ENCODE assay signal across 29 cellular contexts in genomic region chr3:51630513-51630912, GRCh38.
"Had no signal": no experiment of that assay in that cellular context is flagged by ENCODE, and none has a peak within 500 bp of the region (broad histone marks: within the 10 kb centered on the region; RNA-seq: fewer than 3 reads in every experiment).

No MANE protein-coding gene starts in this region.

- H3K4me3 ChIP-seq: ascending aorta, breast epithelium, esophagus muscularis mucosa, gastroesophageal sphincter, heart right ventricle had no signal

- H3K9me3 ChIP-seq: ascending aorta, breast epithelium, esophagus muscularis mucosa, gastroesophageal sphincter, heart right ventricle had no signal

- H3K27ac ChIP-seq: ascending aorta, breast epithelium, esophagus muscularis mucosa, foreskin keratinocyte, gastroesophageal sphincter, heart right ventricle, WERI-Rb-1 had no signal

- DNase-seq: activated B cell treated with CpG ODN at 0.5 μM for 24 hours; activated CD4-positive, alpha-beta T cell treated with anti-CD3 and anti-CD28 coated beads for 48 hours; activated CD4-positive, alpha-beta T cell treated with anti-CD3 and anti-CD28 coated beads, Interleukin-2, amount 50 U/mL, for 1 hour; activated CD4-positive, alpha-beta T cell treated with anti-CD3 and anti-CD28 coated beads, Interleukin-2, amount 50 U/mL, for 48 hours; activated CD8-positive, alpha-beta memory T cell treated with anti-CD3 and anti-CD28 coated beads, Interleukin-2, amount 50 U/mL, for 48 hours; activated gamma-delta T cell; activated naive CD4-positive, alpha-beta T cell; activated naive CD4-positive, alpha-beta T cell treated with anti-CD3 and anti-CD28 coated beads, Interleukin-2, amount 10 ng/mL, durations not matched to agents 7 days and 5 days; activated naive CD8-positive, alpha-beta T cell treated with anti-CD3 and anti-CD28 coated beads, Interleukin-2, amount 10 ng/mL, durations not matched to agents 7 days and 5 days; activated T-cell treated with anti-CD3 and anti-CD28 coated beads for 4 hours; activated T-cell treated with anti-CD3 and anti-CD28 coated beads, Interleukin-2, amount 50 U/mL, for 24 hours; activated T-cell treated with anti-CD3 and anti-CD28 coated beads, Interleukin-2, amount 50 U/mL, for 72 hours; cortex of kidney; effector CD8-positive, alpha-beta T cell; endodermal cell; erythroblast; foreskin keratinocyte; heart right ventricle; SW 1271; T-cell; T1000; WERI-Rb-1 had no signal

- H3K4me1 ChIP-seq: ascending aorta, breast epithelium, esophagus muscularis mucosa, foreskin keratinocyte, gastroesophageal sphincter, heart right ventricle had no signal

- ATAC-seq: activated CD4-positive, CD25-positive, alpha-beta regulatory T cell treated with anti-CD3 and anti-CD28 coated beads, Interleukin-2, amount 50 U/mL, for 24 hours; activated naive CD4-positive, alpha-beta T cell treated with anti-CD3 and anti-CD28 coated beads, Interleukin-2, amount 50 U/mL, for 72 hours; activated T-cell treated with anti-CD3 and anti-CD28 coated beads, Interleukin-2, amount 50 U/mL, for 72 hours; foreskin keratinocyte; gastroesophageal sphincter; heart right ventricle; T-cell had no signal

- H3K27me3 ChIP-seq: ascending aorta, breast epithelium, esophagus muscularis mucosa, foreskin keratinocyte, gastroesophageal sphincter, heart right ventricle had no signal

- FAIRE-seq: colon had no signal
